In genomic region chr4:4837921-4838601, GRCh38 we compare ENCODE assay signal across 17 cellular contexts. TPM values are rescaled to one million over a fixed set of nuclear protein-coding genes. Genes with fewer than 3 reads are reported as not detected.
DNase-seq lines count a peak whose midpoint lies in the region; ATAC-seq, FAIRE-seq and TF ChIP-seq lines count a peak whose summit lies in the region.
"Had no signal": no experiment of that assay in that cellular context is flagged by ENCODE, and none has a peak within 500 bp of the region (broad histone marks: within the 10 kb centered on the region; RNA-seq: fewer than 3 reads in every experiment).

No MANE protein-coding gene starts in this region.

- no peak overlapping the region for H3K27ac ChIP-seq in HepG2 (ENCODE audit: extremely low read length, insufficient read depth, low read length)
- no peak overlapping the region for H3K27ac ChIP-seq in right lobe of liver
- peak overlapping the region; percentile 75 for H3K27ac ChIP-seq in angular gyrus (ENCODE audit: low read depth, low read length)
- peak overlapping the region; percentile 80 for H3K27ac ChIP-seq in layer of hippocampus (ENCODE audit: low read depth, low read length)
- H3K27ac ChIP-seq in upper lobe of right lung, result no peak overlapping the region
- no peak overlapping the region for H3K27ac ChIP-seq in trophoblast cell (ENCODE audit: low read depth, low read length)
- no peak overlapping the region for H3K27ac ChIP-seq in brain microvascular endothelial cell
- H3K27ac ChIP-seq: epithelial cell of prostate had no signal

- peak overlapping the region; percentile 59; the same call in 1 of the 2 replicates for H3K4me2 ChIP-seq in HepG2 (ENCODE audit: low read depth, low read length)
- no peak overlapping the region for H3K4me2 ChIP-seq in trophoblast cell (ENCODE audit: low read length)

- H3K27me3 ChIP-seq in HepG2 (ENCODE audit: control insufficient read depth in 1 of 2, insufficient read depth in 2 of 2, low read length in 2 of 2), result peaks cover 0 to 8% of the 10 kb centered on the region in 2 experiments; a peak in 1 of 5 replicates
- no peaks in the 10 kb centered on the region for H3K27me3 ChIP-seq in right lobe of liver
- H3K27me3 ChIP-seq in layer of hippocampus (ENCODE audit: control insufficient read depth, insufficient read depth, low read length), result no peaks in the 10 kb centered on the region
- H3K27me3 ChIP-seq in upper lobe of right lung, result peaks cover 10% of the 10 kb centered on the region
- H3K27me3 ChIP-seq in trophoblast cell (ENCODE audit: insufficient read depth, low read length), result no peaks in the 10 kb centered on the region
- no peaks in the 10 kb centered on the region for H3K27me3 ChIP-seq in brain microvascular endothelial cell (replicated peaks)
- H3K27me3 ChIP-seq: adrenal gland had no signal

- H3K4ac ChIP-seq in trophoblast cell (ENCODE audit: low read depth, low read length), result no peak overlapping the region

- H3K79me2 ChIP-seq in HepG2 (ENCODE audit: insufficient read depth, low read length) (no peaks in the 10 kb centered on the region), trophoblast cell (ENCODE audit: control insufficient read depth, insufficient read depth, low read length, poor library complexity) (no peaks in the 10 kb centered on the region)

- H2BK5ac ChIP-seq in trophoblast cell (ENCODE audit: low read depth, low read length, poor library complexity), result no peak overlapping the region

- no peak for FAIRE-seq in HepG2 (lab: Jason Lieb, UNC)
- FAIRE-seq: GM12891 had no signal

- no peak for TF ChIP-seq CTCF in HepG2 (CRISPR knock-in tag; IDR thresholded peaks at IDR 0.05)
- no peak for TF ChIP-seq CTCF in right lobe of liver (IDR thresholded peaks at IDR 0.05)
- TF ChIP-seq CTCF in upper lobe of right lung (IDR thresholded peaks at IDR 0.05), result no peak
- no peak for TF ChIP-seq CTCF in brain microvascular endothelial cell (IDR thresholded peaks at IDR 0.05; ENCODE audit: low read depth, low read length, missing control alignments)

- intact Hi-C loops in HepG2 (cut with micrococcal nuclease; ENCODE audit: unreplicated experiment) (no loop called here), right lobe of liver (cut with DNase I) (no loop called here), upper lobe of right lung (cut with DNase I) (no loop called here)

- no peaks in the 10 kb centered on the region for H3K79me1 ChIP-seq in trophoblast cell (ENCODE audit: low read length)

- in situ Hi-C loops in HepG2 (cut with HindIII; ENCODE audit: extremely low pct_ligation_motif_present, low pct_unique_long_range_greater_than_20kb), result no loop called here
- in situ Hi-C loops in brain microvascular endothelial cell (cut with HindIII; ENCODE audit: low pct_ligation_motif_present, low sequenced_read_pairs), result no loop called here

- no peak overlapping the region for H4K8ac ChIP-seq in trophoblast cell (ENCODE audit: low read depth, low read length)

- H4K20me1 ChIP-seq in HepG2 (ENCODE audit: insufficient read depth, low read length), result no peaks in the 10 kb centered on the region

- DNase-seq in HepG2 (ENCODE audit: low spot score) (no peak), right lobe of liver (no peak), upper lobe of right lung (peak; percentile 16), NCI-H1436 treated with DMSO at 0.1 percent for 48 hours (lab: John Stamatoyannopoulos, UW) (no peak), trophoblast cell (no peak), brain microvascular endothelial cell (no peak)
- DNase-seq: activated CD4-positive, alpha-beta memory T cell treated with anti-CD3 and anti-CD28 coated beads for 36 hours; adrenal gland; GDM1; MM.1S; NCI-H1694 treated with DMSO at 0.1 percent for 48 hours; NCI-H510A; stimulated activated CD4-positive, alpha-beta T cell treated with anti-CD3 and anti-CD28 coated beads, Interleukin-1b, Interleukin-23, amount 100 ng/mL, for 48 hours had no signal

- POLR2A ChIA-PET in HepG2 (lab: Yijun Ruan, JAX), result interaction anchor here (0.9 kb wide), 1 partner anchor 23 kb away, joined by 3 read pairs; no protein-coding TSS in a partner anchor

- WGBS in HepG2 (ENCODE audit: low lambda C conversion rate), result 40% methylated on average over 4 of the region's 8 CpGs
- WGBS in right lobe of liver (ENCODE audit: insufficient coverage, low coverage, low lambda C conversion rate, missing lambda C conversion rate), result 57% methylated on average over 1 of the region's 8 CpGs
- WGBS in trophoblast cell (ENCODE audit: extremely low coverage, insufficient coverage, insufficient read length), result no CpG with 5 or more reads among the region's 8 CpGs

- TF ChIP-seq RAD21 in HepG2 (CRISPR knock-in tag; IDR thresholded peaks at IDR 0.05), result no peak

- CTCF ChIA-PET in HepG2 (lab: Yijun Ruan, JAX; ENCODE audit: low intra/inter-chr PET ratio, low total read pairs), result no interaction called here

- H2BK120ac ChIP-seq in trophoblast cell (ENCODE audit: insufficient read depth, low read length, poor library complexity), result no peak overlapping the region

- TF ChIP-seq POLR2A in HepG2 (IDR thresholded peaks at IDR 0.05; ENCODE audit: insufficient read depth in 1 of 2, low read depth in 2 of 2, low read length in 2 of 2) (no peak), right lobe of liver (IDR thresholded peaks at IDR 0.05) (no peak)

- H3K9me3 ChIP-seq in HepG2 (ENCODE audit: low read length) (0 out of 2 replicates have a peak, but pooled peaks cover 4% of the 10 kb centered on the region), right lobe of liver (no peaks in the 10 kb centered on the region), upper lobe of right lung (no peaks in the 10 kb centered on the region), trophoblast cell (ENCODE audit: insufficient read depth, low read depth, low read length) (no peaks in the 10 kb centered on the region)
- H3K9me3 ChIP-seq: adrenal gland had no signal

- no peak overlapping the region for H3K14ac ChIP-seq in trophoblast cell (ENCODE audit: low read length)

- peak; percentile 17 for ATAC-seq in HepG2
- ATAC-seq in right lobe of liver, result no peak
- ATAC-seq in upper lobe of right lung, result no peak

- H3K18ac ChIP-seq in trophoblast cell (ENCODE audit: low read length), result no peak overlapping the region

- H2AK5ac ChIP-seq in trophoblast cell (ENCODE audit: low read length), result no peak overlapping the region

- H4K12ac ChIP-seq in trophoblast cell (ENCODE audit: low read depth, low read length), result no peak overlapping the region

- no peak overlapping the region for H4K91ac ChIP-seq in trophoblast cell (ENCODE audit: low read depth, low read length)

- H3K4me3 ChIP-seq in HepG2 (replicated peaks in 1 of 3; ENCODE audit: insufficient read depth in 1 of 3, low read depth in 2 of 3, low read length in 3 of 3) (0 out of 6 replicates have a peak overlapping the region, but pooled peaks of 1 of the 3 experiments have one; percentile 9), right lobe of liver (no peak overlapping the region), upper lobe of right lung (no peak overlapping the region), trophoblast cell (ENCODE audit: low read depth, low read length) (no peak overlapping the region), brain microvascular endothelial cell (ENCODE audit: low read depth, low read length) (no peak overlapping the region)
- H3K4me3 ChIP-seq: adrenal gland had no signal

- H3K9ac ChIP-seq in HepG2 (ENCODE audit: insufficient read depth, low read depth, low read length) (no peak overlapping the region), trophoblast cell (ENCODE audit: low read length) (no peak overlapping the region)

- no peak overlapping the region for H2BK12ac ChIP-seq in trophoblast cell (ENCODE audit: low read length)

- H3K4me1 ChIP-seq in HepG2 (ENCODE audit: insufficient read depth, low read length) (peaks cover 50% of the 10 kb centered on the region), right lobe of liver (no peaks in the 10 kb centered on the region), upper lobe of right lung (no peaks in the 10 kb centered on the region), trophoblast cell (ENCODE audit: control insufficient read depth in 1 of 2, insufficient read depth in 2 of 2, low read length in 2 of 2) (peaks cover 3 to 5% of the 10 kb centered on the region in 2 experiments)
- H3K4me1 ChIP-seq: adrenal gland had no signal

- no peaks in the 10 kb centered on the region for H3K36me3 ChIP-seq in HepG2 (replicated peaks in 1 of 2; ENCODE audit: control insufficient read depth in 1 of 2, insufficient read depth in 2 of 2, low read length in 2 of 2)
- no peaks in the 10 kb centered on the region for H3K36me3 ChIP-seq in right lobe of liver
- H3K36me3 ChIP-seq in upper lobe of right lung, result no peaks in the 10 kb centered on the region
- no peaks in the 10 kb centered on the region for H3K36me3 ChIP-seq in trophoblast cell (ENCODE audit: control insufficient read depth in 1 of 2, insufficient read depth in 2 of 2, low read length in 2 of 2)
- H3K36me3 ChIP-seq in brain microvascular endothelial cell (replicated peaks), result no peaks in the 10 kb centered on the region
- H3K36me3 ChIP-seq: adrenal gland had no signal

- no peak overlapping the region for H3K23ac ChIP-seq in trophoblast cell (ENCODE audit: low read length)

- TF ChIP-seq EP300 in HepG2 (IDR thresholded peaks at IDR 0.05; ENCODE audit: low read depth in 2 of 2, low read length in 2 of 2) (no peak), HepG2 (CRISPR knock-in tag; IDR thresholded peaks at IDR 0.05; ENCODE audit: borderline replicate concordance) (no peak)

- H2AFZ ChIP-seq in HepG2 (ENCODE audit: low read length), result no peak overlapping the region
- H2AFZ ChIP-seq in trophoblast cell (ENCODE audit: insufficient read depth, low read length, poor library complexity), result no peak overlapping the region

- no TSS peak for BruUV-seq in HepG2 (replicated peaks; lab: Mats Ljungman, UMichigan)

RNA-seq across cellular contexts. Expression of gene MSX1, which starts 21.4 kb away (rescaled TPM):
- total RNA-seq in HepG2 (2016; rRNA removed; fragmentation: Illumina TruSeq; extraction: Trizol) (13.8 and 14.9 TPM in 2 replicates), right lobe of liver (under 1 TPM; 0.15 to 0.62 (median 0.31) TPM), upper lobe of right lung (2.5 TPM)
- total RNA-seq in HepG2 (2016; cell fraction: cytosol; rRNA removed; fragmentation: Illumina TruSeq; extraction: Trizol; ENCODE audit: low read depth), result 6.3 and 10.9 TPM in 2 replicates
- 14.0 and 15.0 TPM in 2 replicates for total RNA-seq in HepG2 (2016; cell fraction: insoluble cytoplasmic fraction; rRNA removed; fragmentation: Illumina TruSeq; extraction: Trizol)
- 19.1 and 23.9 TPM in 2 replicates for total RNA-seq in HepG2 (2016; cell fraction: membrane; rRNA removed; fragmentation: Illumina TruSeq; extraction: Trizol)
- 5.4 and 9.8 TPM in 2 replicates for total RNA-seq in HepG2 (2016; cell fraction: nucleus; rRNA removed; fragmentation: Illumina TruSeq; extraction: Trizol)
- polyA plus RNA-seq in HepG2 (2011; rRNA removed), result 12.1 and 15.2 TPM in 2 replicates
- 8.4 and 14.6 TPM in 2 replicates for polyA plus RNA-seq in HepG2 (2011; cell fraction: cytosol; rRNA removed)
- polyA plus RNA-seq in HepG2 (2011; cell fraction: nucleus; rRNA removed), result 17.5 and 22.0 TPM in 2 replicates
- polyA plus RNA-seq in HepG2 (2012), result 8.0 and 8.9 TPM in 2 replicates
- polyA plus RNA-seq in HepG2 (2016; cell fraction: cytosol; fragmentation: Illumina TruSeq; extraction: Trizol; ENCODE audit: low read depth), result 8.3 and 12.3 TPM in 2 replicates
- polyA plus RNA-seq in HepG2 (2016; cell fraction: insoluble cytoplasmic fraction; fragmentation: Illumina TruSeq; extraction: Trizol; ENCODE audit: low read depth), result 16.8 and 17.9 TPM in 2 replicates
- 19.5 and 22.1 TPM in 2 replicates for polyA plus RNA-seq in HepG2 (2016; cell fraction: membrane; fragmentation: Illumina TruSeq; extraction: Trizol; ENCODE audit: low read depth)
- polyA plus RNA-seq in HepG2 (2016; cell fraction: nucleus; fragmentation: Illumina TruSeq; extraction: Trizol; ENCODE audit: insufficient read depth, low read depth), result 13.8 and 15.1 TPM in 2 replicates
- 0.58 and 6.7 TPM in 2 replicates for polyA minus RNA-seq in HepG2 (2011; rRNA and poly(A)+ RNA removed; ENCODE audit: low replicate concordance)
- 3.3 and 5.9 TPM in 2 replicates for polyA minus RNA-seq in HepG2 (2011; cell fraction: cytosol; rRNA and poly(A)+ RNA removed)
- 3.1 and 4.0 TPM in 2 replicates for polyA minus RNA-seq in HepG2 (2011; cell fraction: nucleus; rRNA and poly(A)+ RNA removed)
- polyA plus RNA-seq in trophoblast cell (2013), result 62.1 and 63.6 TPM in 2 replicates

Comparison
In these comparisons a context has a peak if more than half of its experiments do, and no peak if none do; other contexts are left out.
1. H3K27ac ChIP-seq: peak in angular gyrus (single experiment) and layer of hippocampus (single experiment); none in HepG2 (single experiment), right lobe of liver (0 of 3), upper lobe of right lung (single experiment), trophoblast cell (single experiment) and brain microvascular endothelial cell (single experiment).